In the genomic region with DNA sequence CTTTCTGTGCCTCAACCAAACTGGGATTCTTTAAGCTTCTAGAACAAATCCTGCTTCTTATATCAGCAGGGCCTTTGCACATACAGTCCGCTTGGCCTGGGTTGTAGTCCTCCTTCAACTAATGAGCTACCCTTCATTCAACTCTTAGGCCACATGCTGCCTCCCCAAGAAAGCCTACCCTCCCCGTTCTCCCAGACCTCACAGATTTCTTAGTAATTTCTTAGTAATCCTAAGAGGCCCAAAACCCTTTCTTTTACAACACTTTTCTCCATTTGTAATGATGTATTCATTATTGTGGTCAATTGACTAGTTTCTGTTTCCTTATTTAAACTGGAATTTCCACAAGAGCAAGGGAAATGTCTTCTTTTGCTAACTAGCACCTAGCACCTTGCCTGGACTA, we compare ENCODE assay signal across 24 cellular contexts.
"Had no signal": no experiment of that assay in that cellular context is flagged by ENCODE, and none has a peak within 500 bp of the region (broad histone marks: within the 10 kb centered on the region; RNA-seq: fewer than 3 reads in every experiment).

No MANE protein-coding gene starts in this region.

- H3K4me1 Mint-ChIP-seq: immature natural killer cell; naive thymus-derived CD8-positive, alpha-beta T cell; nephron; neural crest cell; stimulated activated effector memory CD8-positive, alpha-beta T cell treated with anti-CD3 and anti-CD28 coated beads, Interleukin-12 subunit alpha, Interleukin-12 subunit beta, amount 100 ng/mL, for 72 hours had no signal

- DNase-seq: heart left ventricle; hypothalamus; immature natural killer cell; kidney; left colon; left lung; lower lobe of right lung; mammary epithelial cell; mesenchymal stem cell; naive thymus-derived CD8-positive, alpha-beta T cell; nucleus accumbens; pancreas; posterior cingulate gyrus; retina; right cardiac atrium; stimulated activated CD4-positive, alpha-beta T cell treated with anti-CD3 and anti-CD28 coated beads, Interleukin-12 subunit alpha, Interleukin-12 subunit beta, amount 100 ng/mL, for 4 hours; stimulated activated naive CD4-positive, alpha-beta T cell treated with Interleukin-2 at 50 U/mL for 16 hours; tibial artery; trophoblast cell; upper lobe of right lung had no signal

- H3K4me3 Mint-ChIP-seq: immature natural killer cell; naive thymus-derived CD8-positive, alpha-beta T cell; nephron; neural crest cell; stimulated activated effector memory CD8-positive, alpha-beta T cell treated with anti-CD3 and anti-CD28 coated beads, Interleukin-12 subunit alpha, Interleukin-12 subunit beta, amount 100 ng/mL, for 72 hours had no signal

- ATAC-seq: heart left ventricle; left colon; left lung; lower lobe of right lung; naive thymus-derived CD8-positive, alpha-beta T cell; pancreas; right cardiac atrium; sciatic nerve; stimulated activated effector memory CD8-positive, alpha-beta T cell treated with anti-CD3 and anti-CD28 coated beads, Interleukin-12 subunit alpha, Interleukin-12 subunit beta, amount 100 ng/mL, for 72 hours; upper lobe of right lung had no signal

- H3K27me3 Mint-ChIP-seq: naive thymus-derived CD8-positive, alpha-beta T cell had no signal

- H3K27ac Mint-ChIP-seq: immature natural killer cell; nephron; stimulated activated effector memory CD8-positive, alpha-beta T cell treated with anti-CD3 and anti-CD28 coated beads, Interleukin-12 subunit alpha, Interleukin-12 subunit beta, amount 100 ng/mL, for 72 hours had no signal

- H3K36me3 Mint-ChIP-seq: immature natural killer cell; naive thymus-derived CD8-positive, alpha-beta T cell; stimulated activated effector memory CD8-positive, alpha-beta T cell treated with anti-CD3 and anti-CD28 coated beads, Interleukin-12 subunit alpha, Interleukin-12 subunit beta, amount 100 ng/mL, for 72 hours had no signal

- H3K9me3 Mint-ChIP-seq: immature natural killer cell; stimulated activated effector memory CD8-positive, alpha-beta T cell treated with anti-CD3 and anti-CD28 coated beads, Interleukin-12 subunit alpha, Interleukin-12 subunit beta, amount 100 ng/mL, for 72 hours had no signal
